Comparison of ENCODE assay signal across 1 cellular context in genomic region chr19:19444694-19445155, GRCh38.
A peak's percentile ranks its signal among the peaks of the same experiment; 100 is the strongest.
TF ChIP-seq lines count a peak whose summit lies in the region.

No MANE protein-coding gene starts in this region.

TF ChIP-seq in K562, 482 proteins besides CTCF, POLR2A, EP300 and RAD21 (continued from another document and continues in another):
- TF ChIP-seq, protein P1, sequence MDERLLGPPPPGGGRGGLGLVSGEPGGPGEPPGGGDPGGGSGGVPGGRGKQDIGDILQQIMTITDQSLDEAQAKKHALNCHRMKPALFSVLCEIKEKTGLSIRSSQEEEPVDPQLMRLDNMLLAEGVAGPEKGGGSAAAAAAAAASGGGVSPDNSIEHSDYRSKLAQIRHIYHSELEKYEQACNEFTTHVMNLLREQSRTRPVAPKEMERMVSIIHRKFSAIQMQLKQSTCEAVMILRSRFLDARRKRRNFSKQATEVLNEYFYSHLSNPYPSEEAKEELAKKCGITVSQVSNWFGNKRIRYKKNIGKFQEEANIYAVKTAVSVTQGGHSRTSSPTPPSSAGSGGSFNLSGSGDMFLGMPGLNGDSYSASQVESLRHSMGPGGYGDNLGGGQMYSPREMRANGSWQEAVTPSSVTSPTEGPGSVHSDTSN (CRISPR knock-in tag; IDR thresholded peaks at IDR 0.05; ENCODE audit: low read depth) = no peak
- TF ChIP-seq, protein P1 (tag; conservative IDR thresholded peaks at IDR 0.05; ENCODE audit: low read depth) = no peak
- TF ChIP-seq HEY1 (CRISPR knock-in tag; IDR thresholded peaks at IDR 0.05; ENCODE audit: borderline replicate concordance) (no peak), NCOA4 (IDR thresholded peaks at IDR 0.05; ENCODE audit: partially characterized antibody) (no peak), ADNP (tag; IDR thresholded peaks at IDR 0.05) (no peak), BRD9 (IDR thresholded peaks at IDR 0.05; ENCODE audit: low read depth, partially characterized antibody) (no peak), ID3 (CRISPR knock-in tag; IDR thresholded peaks at IDR 0.05) (no peak), ID3 (tag; IDR thresholded peaks at IDR 0.05) (no peak), CHCHD3 (CRISPR knock-in tag; IDR thresholded peaks at IDR 0.05) (no peak), ZNF586 (CRISPR knock-in tag; conservative IDR thresholded peaks at IDR 0.05) (no peak), THRB (CRISPR knock-in tag; conservative IDR thresholded peaks at IDR 0.05) (no peak), ZNF407 (IDR thresholded peaks at IDR 0.05; ENCODE audit: low read depth) (no peak), NR2C2 (CRISPR knock-in tag; IDR thresholded peaks at IDR 0.05) (no peak), NR2C2 (tag; IDR thresholded peaks at IDR 0.05) (no peak), SAP30 (IDR thresholded peaks at IDR 0.05; ENCODE audit: borderline replicate concordance, insufficient read depth, low read depth, low read length, poor library complexity, severe bottlenecking) (no peak), RNF219 (CRISPR knock-in tag; IDR thresholded peaks at IDR 0.05) (no peak), ZNF121 (CRISPR knock-in tag; conservative IDR thresholded peaks at IDR 0.05) (peak; percentile 99), RFX5 (IDR thresholded peaks at IDR 0.05; ENCODE audit: low read depth, low read length) (no peak), ELF2 (CRISPR knock-in tag; IDR thresholded peaks at IDR 0.05) (no peak), MTA1 (IDR thresholded peaks at IDR 0.05; ENCODE audit: borderline replicate concordance) (peak; percentile 23; the same call in 1 of the 2 replicates), MCM2 (IDR thresholded peaks at IDR 0.05; ENCODE audit: low read depth) (no peak), SMAD3 (CRISPR knock-in tag; conservative IDR thresholded peaks at IDR 0.05) (no peak), NELFE (IDR thresholded peaks at IDR 0.05; ENCODE audit: insufficient read depth, insufficient read length) (no peak), IFI16 (CRISPR knock-in tag; IDR thresholded peaks at IDR 0.05) (no peak), NCOA1 (IDR thresholded peaks at IDR 0.05; ENCODE audit: low read depth) (no peak), ASH1L (IDR thresholded peaks at IDR 0.05; ENCODE audit: borderline replicate concordance, low read depth, partially characterized antibody) (no peak), MED1 (CRISPR knock-in tag; IDR thresholded peaks at IDR 0.05; ENCODE audit: borderline replicate concordance) (no peak), NR2C1 (IDR thresholded peaks at IDR 0.05) (no peak), NR2C1 (tag; IDR thresholded peaks at IDR 0.05) (no peak), TOE1 (IDR thresholded peaks at IDR 0.05; ENCODE audit: borderline replicate concordance) (no peak), TOE1 (CRISPR knock-in tag; IDR thresholded peaks at IDR 0.05; ENCODE audit: borderline replicate concordance, low read depth) (no peak), KAT2B (IDR thresholded peaks at IDR 0.05; ENCODE audit: low read depth, low read length) (no peak), ZFP30 (CRISPR knock-in tag; IDR thresholded peaks at IDR 0.05; ENCODE audit: borderline replicate concordance) (no peak), RFX7 (CRISPR knock-in tag; IDR thresholded peaks at IDR 0.05) (no peak), ZKSCAN3 (CRISPR knock-in tag; IDR thresholded peaks at IDR 0.05) (no peak), CAMTA2 (CRISPR knock-in tag; conservative IDR thresholded peaks at IDR 0.05) (no peak), REST (CRISPR knock-in tag; IDR thresholded peaks at IDR 0.05; ENCODE audit: low read depth) (no peak)
- TF ChIP-seq, protein P2, sequence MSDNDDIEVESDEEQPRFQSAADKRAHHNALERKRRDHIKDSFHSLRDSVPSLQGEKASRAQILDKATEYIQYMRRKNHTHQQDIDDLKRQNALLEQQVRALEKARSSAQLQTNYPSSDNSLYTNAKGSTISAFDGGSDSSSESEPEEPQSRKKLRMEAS (CRISPR knock-in tag; IDR thresholded peaks at IDR 0.05) = peak; percentile 29; the same call in 1 of the 2 replicates
- TF ChIP-seq, protein P3, sequence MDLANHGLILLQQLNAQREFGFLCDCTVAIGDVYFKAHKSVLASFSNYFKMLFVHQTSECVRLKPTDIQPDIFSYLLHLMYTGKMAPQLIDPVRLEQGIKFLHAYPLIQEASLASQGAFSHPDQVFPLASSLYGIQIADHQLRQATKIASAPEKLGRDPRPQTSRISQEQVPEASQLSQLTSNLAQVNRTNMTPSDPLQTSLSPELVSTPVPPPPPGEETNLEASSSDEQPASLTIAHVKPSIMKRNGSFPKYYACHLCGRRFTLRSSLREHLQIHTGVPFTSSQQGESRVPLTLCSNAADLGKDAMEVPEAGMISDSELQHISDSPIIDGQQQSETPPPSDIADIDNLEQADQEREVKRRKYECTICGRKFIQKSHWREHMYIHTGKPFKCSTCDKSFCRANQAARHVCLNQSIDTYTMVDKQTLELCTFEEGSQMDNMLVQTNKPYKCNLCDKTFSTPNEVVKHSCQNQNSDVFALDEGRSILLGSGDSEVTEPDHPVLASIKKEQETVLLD (IDR thresholded peaks at IDR 0.05) = no peak
- TF ChIP-seq, protein P4, sequence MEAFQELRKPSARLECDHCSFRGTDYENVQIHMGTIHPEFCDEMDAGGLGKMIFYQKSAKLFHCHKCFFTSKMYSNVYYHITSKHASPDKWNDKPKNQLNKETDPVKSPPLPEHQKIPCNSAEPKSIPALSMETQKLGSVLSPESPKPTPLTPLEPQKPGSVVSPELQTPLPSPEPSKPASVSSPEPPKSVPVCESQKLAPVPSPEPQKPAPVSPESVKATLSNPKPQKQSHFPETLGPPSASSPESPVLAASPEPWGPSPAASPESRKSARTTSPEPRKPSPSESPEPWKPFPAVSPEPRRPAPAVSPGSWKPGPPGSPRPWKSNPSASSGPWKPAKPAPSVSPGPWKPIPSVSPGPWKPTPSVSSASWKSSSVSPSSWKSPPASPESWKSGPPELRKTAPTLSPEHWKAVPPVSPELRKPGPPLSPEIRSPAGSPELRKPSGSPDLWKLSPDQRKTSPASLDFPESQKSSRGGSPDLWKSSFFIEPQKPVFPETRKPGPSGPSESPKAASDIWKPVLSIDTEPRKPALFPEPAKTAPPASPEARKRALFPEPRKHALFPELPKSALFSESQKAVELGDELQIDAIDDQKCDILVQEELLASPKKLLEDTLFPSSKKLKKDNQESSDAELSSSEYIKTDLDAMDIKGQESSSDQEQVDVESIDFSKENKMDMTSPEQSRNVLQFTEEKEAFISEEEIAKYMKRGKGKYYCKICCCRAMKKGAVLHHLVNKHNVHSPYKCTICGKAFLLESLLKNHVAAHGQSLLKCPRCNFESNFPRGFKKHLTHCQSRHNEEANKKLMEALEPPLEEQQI (IDR thresholded peaks at IDR 0.05) = no peak
